Comparison of ENCODE assay signal across 17 cellular contexts in the genomic region with DNA sequence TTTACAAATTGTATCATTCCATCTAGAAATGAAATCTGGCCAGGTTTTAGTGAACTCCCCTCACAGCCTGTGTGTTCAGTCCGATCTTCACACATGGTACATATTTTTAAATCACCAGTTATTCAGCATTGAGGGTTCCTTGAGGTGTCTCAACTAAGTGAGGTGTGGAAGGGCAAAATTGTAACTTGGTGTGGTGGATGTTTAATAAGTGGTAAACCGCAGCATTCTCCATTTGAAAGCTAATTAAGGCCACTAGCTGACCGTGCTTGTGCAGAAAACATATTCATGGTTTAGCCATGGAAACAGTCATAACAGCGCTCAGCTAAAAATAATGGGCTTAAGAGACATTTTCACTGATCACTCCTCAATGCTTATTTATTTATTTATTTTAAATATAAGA.
DNase-seq lines count a peak whose midpoint lies in the region; ATAC-seq and FAIRE-seq lines count a peak whose summit lies in the region.
"Had no signal": no experiment of that assay in that cellular context is flagged by ENCODE, and none has a peak within 500 bp of the region (broad histone marks: within the 10 kb centered on the region; RNA-seq: fewer than 3 reads in every experiment).

No MANE protein-coding gene starts in this region.

- no peak overlapping the region for H3K4me3 Mint-ChIP-seq in T-helper 2 cell treated with Interferon-gamma antibody and Interleukin-4, amounts not matched to agents 5 μg/mL and 100 μg/mL, for 36 hours
- H3K4me3 Mint-ChIP-seq: CD14-positive monocyte; CD4-positive, alpha-beta memory T cell; IgD-negative memory B cell had no signal

- peak; percentile 8 for DNase-seq in SW480 (ENCODE audit: low spot score)
- no peak for DNase-seq in urothelium cell line (ENCODE audit: low spot score)
- DNase-seq in T-helper 2 cell treated with Interferon-gamma antibody and Interleukin-4, amounts not matched to agents 5 μg/mL and 100 μg/mL, for 36 hours (ENCODE audit: low spot score) = no peak
- DNase-seq: 8988T; CD4-positive, alpha-beta memory T cell; DMS153; DMS79 treated with DMSO at 0.1 percent for 48 hours; GF-D8; Kasumi-1; KBM-7 had no signal

- FAIRE-seq in urothelium cell line (lab: Jason Lieb, UNC) = no peak
- FAIRE-seq: HepG2 had no signal

- no peaks in the 10 kb centered on the region for H3K9me3 Mint-ChIP-seq in T-helper 2 cell treated with Interferon-gamma antibody and Interleukin-4, amounts not matched to agents 5 μg/mL and 100 μg/mL, for 36 hours
- H3K9me3 Mint-ChIP-seq: CD4-positive, alpha-beta memory T cell; IgD-negative memory B cell had no signal

- no peaks in the 10 kb centered on the region for H3K4me1 Mint-ChIP-seq in T-helper 2 cell treated with Interferon-gamma antibody and Interleukin-4, amounts not matched to agents 5 μg/mL and 100 μg/mL, for 36 hours (ENCODE audit: low read depth)
- H3K4me1 Mint-ChIP-seq: CD4-positive, alpha-beta memory T cell had no signal

- H3K27me3 Mint-ChIP-seq in T-helper 2 cell treated with Interferon-gamma antibody and Interleukin-4, amounts not matched to agents 5 μg/mL and 100 μg/mL, for 36 hours (ENCODE audit: low read depth) = no peaks in the 10 kb centered on the region

- H3K36me3 Mint-ChIP-seq in T-helper 2 cell treated with Interferon-gamma antibody and Interleukin-4, amounts not matched to agents 5 μg/mL and 100 μg/mL, for 36 hours (ENCODE audit: low read depth) = no peaks in the 10 kb centered on the region
- H3K36me3 Mint-ChIP-seq: CD14-positive monocyte; CD4-positive, alpha-beta memory T cell; IgD-negative memory B cell had no signal

- peak; percentile 45 for ATAC-seq in GM18867 (IDR thresholded peaks at IDR 0.05; ENCODE audit: unreplicated experiment)
- ATAC-seq in GM19463 (IDR thresholded peaks at IDR 0.05; ENCODE audit: unreplicated experiment) = peak; percentile 71
- no peak for ATAC-seq in HG02763 (IDR thresholded peaks at IDR 0.05; ENCODE audit: unreplicated experiment)
- ATAC-seq in GM21360 (IDR thresholded peaks at IDR 0.05; ENCODE audit: unreplicated experiment) = no peak
- ATAC-seq: HepG2 had no signal

- H3K27ac Mint-ChIP-seq in T-helper 2 cell treated with Interferon-gamma antibody and Interleukin-4, amounts not matched to agents 5 μg/mL and 100 μg/mL, for 36 hours = no peak overlapping the region
- H3K27ac Mint-ChIP-seq: CD14-positive monocyte; CD4-positive, alpha-beta memory T cell; IgD-negative memory B cell had no signal

Comparison
In these comparisons a context has a peak if more than half of its experiments do, and no peak if none do; other contexts are left out.
1. ATAC-seq: peak in GM18867 (single experiment) and GM19463 (single experiment); none in HG02763 (single experiment) and GM21360 (single experiment).